Comparison of ENCODE assay signal across 8 cellular contexts in genomic region chr5:135834639-135835529, GRCh38. TPM values are rescaled to one million over a fixed set of nuclear protein-coding genes. Genes with fewer than 3 reads are reported as not detected.
DNase-seq lines count a peak whose midpoint lies in the region; ATAC-seq and TF ChIP-seq lines count a peak whose summit lies in the region.

Gene SLC25A48, plus strand, starts transcription at chr5:135834663. Its CDS starts 185 bp downstream, at chr5:135834848.

- H3K27me3 ChIP-seq in HUES64 (ENCODE audit: insufficient read depth, low read length) (peaks cover 69% of the 10 kb centered on the region), SU-DHL-6 (ENCODE audit: low read length) (no peaks in the 10 kb centered on the region), neural progenitor cell (peaks cover 80% of the 10 kb centered on the region)
- H3K27me3 ChIP-seq in CD8-positive, alpha-beta memory T cell (ENCODE audit: insufficient read depth, low read length, poor library complexity, severe bottlenecking) = no peaks in the 10 kb centered on the region

- no peak within 1 kb of the TSS for H3K27ac ChIP-seq in HUES64 (ENCODE audit: low read depth, low read length)
- no peak within 1 kb of the TSS for H3K27ac ChIP-seq in SU-DHL-6 (ENCODE audit: low read depth, low read length)
- H3K27ac ChIP-seq in neural progenitor cell = no peak within 1 kb of the TSS
- no peak within 1 kb of the TSS for H3K27ac ChIP-seq in CD8-positive, alpha-beta memory T cell (ENCODE audit: low read depth, low read length)

- ATAC-seq in GM18873 (IDR thresholded peaks at IDR 0.05; ENCODE audit: low FRiP score, unreplicated experiment) = no peak

- no peaks in the 10 kb centered on the region for H3K9me2 ChIP-seq in SU-DHL-6 (replicated peaks; ENCODE audit: insufficient read depth, low read length)

- H3K36me3 ChIP-seq in HUES64 (ENCODE audit: insufficient read depth, low read length) (no peaks in the 10 kb centered on the region), SU-DHL-6 (ENCODE audit: low read length) (no peaks in the 10 kb centered on the region), neural progenitor cell (no peaks in the 10 kb centered on the region)
- no peaks in the 10 kb centered on the region for H3K36me3 ChIP-seq in CD8-positive, alpha-beta memory T cell (ENCODE audit: insufficient read depth, low read length)

- no peaks in the 10 kb centered on the region for H3F3A ChIP-seq in SU-DHL-6 (ENCODE audit: insufficient read depth)
- H3F3A ChIP-seq in neural progenitor cell (ENCODE audit: low read depth) = no peaks in the 10 kb centered on the region

- no peak within 1 kb of the TSS for H3K27ac Mint-ChIP-seq in activated CD4-positive, alpha-beta T cell treated with anti-CD3 and anti-CD28 coated beads, Interleukin-2, amount 10 ng/mL, durations not matched to agents 24 days and 14 days
- no peak within 1 kb of the TSS for H3K27ac Mint-ChIP-seq in neural progenitor cell
- no peak within 1 kb of the TSS for H3K27ac Mint-ChIP-seq in CD8-positive, alpha-beta memory T cell

- CTCF ChIA-PET in CD8-positive, alpha-beta memory T cell (lab: Charles Lee) = no interaction called here

- 0 out of 2 replicates have a peak, but pooled peaks cover 2% of the 10 kb centered on the region for H3K9me3 ChIP-seq in HUES64 (ENCODE audit: insufficient read depth, low read depth, low read length)
- no peaks in the 10 kb centered on the region for H3K9me3 ChIP-seq in SU-DHL-6 (ENCODE audit: insufficient read depth, low read length)
- no peaks in the 10 kb centered on the region for H3K9me3 ChIP-seq in neural progenitor cell (ENCODE audit: low read depth)
- no peaks in the 10 kb centered on the region for H3K9me3 ChIP-seq in CD8-positive, alpha-beta memory T cell (ENCODE audit: low read length)

- H3K36me3 Mint-ChIP-seq in activated CD4-positive, alpha-beta T cell treated with anti-CD3 and anti-CD28 coated beads, Interleukin-2, amount 10 ng/mL, durations not matched to agents 24 days and 14 days (ENCODE audit: low read depth) = no peaks in the 10 kb centered on the region
- no peaks in the 10 kb centered on the region for H3K36me3 Mint-ChIP-seq in neural progenitor cell
- H3K36me3 Mint-ChIP-seq in CD8-positive, alpha-beta memory T cell = no peaks in the 10 kb centered on the region

- H3K4me2 ChIP-seq in SU-DHL-6 (ENCODE audit: low read depth, low read length, poor library complexity, severe bottlenecking) = peak within 1 kb of the TSS; percentile 41
- H3K4me2 ChIP-seq in neural progenitor cell = peak within 1 kb of the TSS; percentile 90

- POLR2A ChIA-PET in CD8-positive, alpha-beta memory T cell (lab: Charles Lee) = no interaction called here

- intact Hi-C loops in activated CD4-positive, alpha-beta T cell treated with anti-CD3 and anti-CD28 coated beads, Interleukin-2, amount 10 ng/mL, durations not matched to agents 24 days and 14 days (cut with micrococcal nuclease) = no loop called here

- no peaks in the 10 kb centered on the region for H4K20me1 ChIP-seq in SU-DHL-6 (ENCODE audit: low read depth, low read length)
- peaks cover 3% of the 10 kb centered on the region for H4K20me1 ChIP-seq in neural progenitor cell (ENCODE audit: low read depth)

- H3K4me1 ChIP-seq in HUES64 (ENCODE audit: insufficient read depth, low read length) (no peaks in the 10 kb centered on the region), neural progenitor cell (peaks cover 4% of the 10 kb centered on the region)
- H3K4me1 ChIP-seq in CD8-positive, alpha-beta memory T cell (ENCODE audit: insufficient read depth, low read length) = no peaks in the 10 kb centered on the region

- 1% methylated on average over 68 of the region's 68 CpGs for WGBS in HUES64

- H3K4me3 ChIP-seq in HUES64 (ENCODE audit: low read length) (peak within 1 kb of the TSS; percentile 63), SU-DHL-6 (ENCODE audit: insufficient read depth, low read length, poor library complexity, severe bottlenecking) (peak within 1 kb of the TSS; percentile 27), fibroblast of pulmonary artery (replicated peaks; ENCODE audit: low read depth, low read length) (peak within 1 kb of the TSS; percentile 17), neural progenitor cell (peak within 1 kb of the TSS; percentile 75)
- H3K4me3 ChIP-seq in CD8-positive, alpha-beta memory T cell (ENCODE audit: low read length) = no peak within 1 kb of the TSS

- no peaks in the 10 kb centered on the region for H3K79me2 ChIP-seq in SU-DHL-6 (ENCODE audit: insufficient read depth, low read length)
- H3K79me2 ChIP-seq in neural progenitor cell (ENCODE audit: low read depth) = no peaks in the 10 kb centered on the region

- H3K9me3 Mint-ChIP-seq in activated CD4-positive, alpha-beta T cell treated with anti-CD3 and anti-CD28 coated beads, Interleukin-2, amount 10 ng/mL, durations not matched to agents 24 days and 14 days = peaks cover 3% of the 10 kb centered on the region
- H3K9me3 Mint-ChIP-seq in neural progenitor cell = peaks cover 11% of the 10 kb centered on the region
- H3K9me3 Mint-ChIP-seq in CD8-positive, alpha-beta memory T cell = peaks cover 3 to 10% (median 8%) of the 10 kb centered on the region in 5 donors

- H3K4me3 Mint-ChIP-seq in activated CD4-positive, alpha-beta T cell treated with anti-CD3 and anti-CD28 coated beads, Interleukin-2, amount 10 ng/mL, durations not matched to agents 24 days and 14 days = no peak within 1 kb of the TSS
- peak within 1 kb of the TSS; percentile 85 for H3K4me3 Mint-ChIP-seq in neural progenitor cell
- H3K4me3 Mint-ChIP-seq in CD8-positive, alpha-beta memory T cell = peak within 1 kb of the TSS in 1 of 7 donors; percentile 9

- H2AFZ ChIP-seq in SU-DHL-6 (ENCODE audit: low read depth, low read length, severe bottlenecking) (peak within 1 kb of the TSS; percentile 43), neural progenitor cell (replicated peaks) (peak within 1 kb of the TSS; percentile 99)

- DNase-seq in activated CD4-positive, alpha-beta T cell treated with anti-CD3 and anti-CD28 coated beads, Interleukin-2, amount 10 ng/mL, durations not matched to agents 24 days and 14 days = peak; percentile 70
- no peak for DNase-seq in activated CD4-positive, alpha-beta T cell treated with anti-CD3 and anti-CD28 coated beads for 1 hour
- no peak for DNase-seq in fibroblast of pulmonary artery (ENCODE audit: low read depth)
- peak; percentile 93 for DNase-seq in neural progenitor cell (ENCODE audit: low spot score)
- no peak for DNase-seq in CD8-positive, alpha-beta memory T cell

- H3K27me3 Mint-ChIP-seq in activated CD4-positive, alpha-beta T cell treated with anti-CD3 and anti-CD28 coated beads, Interleukin-2, amount 10 ng/mL, durations not matched to agents 24 days and 14 days = peaks cover 27% of the 10 kb centered on the region
- peaks cover 45% of the 10 kb centered on the region for H3K27me3 Mint-ChIP-seq in neural progenitor cell (ENCODE audit: insufficient read depth, low read depth)
- H3K27me3 Mint-ChIP-seq in CD8-positive, alpha-beta memory T cell = peaks cover 34 to 46% of the 10 kb centered on the region in 2 donors

- H3K4me1 Mint-ChIP-seq in activated CD4-positive, alpha-beta T cell treated with anti-CD3 and anti-CD28 coated beads, Interleukin-2, amount 10 ng/mL, durations not matched to agents 24 days and 14 days = peaks cover 7% of the 10 kb centered on the region
- peaks cover 12% of the 10 kb centered on the region for H3K4me1 Mint-ChIP-seq in neural progenitor cell
- peaks cover 5 to 6% (median 5%) of the 10 kb centered on the region in 3 donors for H3K4me1 Mint-ChIP-seq in CD8-positive, alpha-beta memory T cell

- peak within 1 kb of the TSS; percentile 44 for H3K9ac ChIP-seq in HUES64 (ENCODE audit: low read depth, low read length)
- H3K9ac ChIP-seq in SU-DHL-6 (ENCODE audit: low read length) = peak within 1 kb of the TSS; percentile 27; the same call in 1 of the 2 replicates
- H3K9ac ChIP-seq in neural progenitor cell = no peak within 1 kb of the TSS

- TF ChIP-seq CTCF in SU-DHL-6 (IDR thresholded peaks at IDR 0.05; ENCODE audit: insufficient read depth, low read length, poor library complexity, severe bottlenecking) (no peak), fibroblast of pulmonary artery (IDR thresholded peaks at IDR 0.05; ENCODE audit: low read length, missing control alignments) (no peak), neural progenitor cell (IDR thresholded peaks at IDR 0.05) (peak; percentile 68)

RNA-seq across cellular contexts. Expression of gene SLC25A48, which starts in this region (rescaled TPM):
- not detected in 2 replicates for total RNA-seq in activated CD4-positive, alpha-beta T cell treated with anti-CD3 and anti-CD28 coated beads, Interleukin-2, amount 10 ng/mL, durations not matched to agents 24 days and 14 days
- 0.45 TPM for polyA plus RNA-seq in HUES64 (2013, experiment 1 of 2)
- 0.32 TPM for polyA plus RNA-seq in HUES64 (2013, experiment 2 of 2)
- not detected in 2 replicates for total RNA-seq in neural progenitor cell (ENCODE audit: low replicate concordance)
- not detected for total RNA-seq in CD8-positive, alpha-beta memory T cell
- not detected for polyA plus RNA-seq in CD8-positive, alpha-beta memory T cell

Comparison
In these comparisons a context has a peak if more than half of its experiments do, and no peak if none do; other contexts are left out.
1. Peak in DNase-seq in activated CD4-positive, alpha-beta T cell treated with anti-CD3 and anti-CD28 coated beads, Interleukin-2, amount 10 ng/mL, durations not matched to agents 24 days and 14 days; RNA of the gene not detected or under 1 TPM.
2. Peak in DNase-seq, H3K4me3 ChIP-seq and H3K4me2 ChIP-seq in neural progenitor cell; RNA of the gene not detected or under 1 TPM.